ENCODE assay signal across 9 cellular contexts in the genomic region with DNA sequence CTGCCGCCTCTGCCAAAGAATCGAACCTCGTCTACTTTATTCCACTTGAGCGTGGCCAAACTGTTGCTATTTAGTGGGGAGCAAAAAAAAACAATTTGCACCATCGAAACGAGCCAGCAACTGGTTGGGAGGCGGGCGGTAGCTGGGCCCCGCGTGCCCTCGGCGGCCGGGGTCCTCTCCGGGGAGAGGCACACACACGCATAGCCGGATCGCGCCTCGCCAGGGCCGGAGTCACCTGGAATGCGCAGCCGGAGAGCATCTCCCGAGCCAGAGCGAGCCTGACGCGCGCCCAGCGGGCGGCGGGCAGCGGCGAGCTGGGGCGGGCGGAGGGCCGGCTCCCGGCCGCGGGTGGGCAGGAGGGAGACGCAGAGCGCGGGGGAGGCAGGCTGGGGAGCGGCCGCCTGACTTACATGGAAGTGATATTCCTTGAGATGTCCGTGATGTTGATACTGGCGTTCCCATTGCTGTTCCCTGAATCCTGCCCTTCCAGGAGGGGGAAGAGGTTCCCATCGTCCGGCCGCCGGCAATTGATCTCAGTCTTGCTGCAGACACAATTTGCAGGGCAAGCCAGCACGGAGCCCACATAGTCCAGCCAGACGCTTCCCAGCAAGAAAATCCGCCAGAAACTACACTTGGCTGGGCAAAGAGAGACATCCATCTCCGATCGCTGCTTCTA. TPM values are rescaled to one million over a fixed set of nuclear protein-coding genes. Genes with fewer than 3 reads are reported as not detected.
DNase-seq lines count a peak whose midpoint lies in the region; ATAC-seq lines count a peak whose summit lies in the region.
"Had no signal": no experiment of that assay in that cellular context is flagged by ENCODE, and none has a peak within 500 bp of the region (broad histone marks: within the 10 kb centered on the region; RNA-seq: fewer than 3 reads in every experiment).

No MANE protein-coding gene starts in this region.

- ATAC-seq in activated T-helper 17 cell treated with anti-CD3 and anti-CD28 coated beads, Interleukin-2, amount 50 U/mL, for 72 hours (replicated peaks), result peak; percentile 14
- no peak for ATAC-seq in HG02885 (IDR thresholded peaks at IDR 0.05; ENCODE audit: poor library complexity, unreplicated experiment)

- H3K4me3 ChIP-seq in skeletal muscle cell (ENCODE audit: low read depth, low read length), result peak overlapping the region; percentile 20
- H3K4me3 ChIP-seq: lung had no signal

- H3K36me3 Mint-ChIP-seq in activated T-helper 17 cell treated with anti-CD3 and anti-CD28 coated beads, Interleukin-2, amount 50 U/mL, for 72 hours (ENCODE audit: low read depth), result peaks cover 6% of the 10 kb centered on the region

- no peak overlapping the region for H3K27ac Mint-ChIP-seq in activated T-helper 17 cell treated with anti-CD3 and anti-CD28 coated beads, Interleukin-2, amount 50 U/mL, for 72 hours

- peaks cover 48% of the 10 kb centered on the region for H3K27me3 Mint-ChIP-seq in activated T-helper 17 cell treated with anti-CD3 and anti-CD28 coated beads, Interleukin-2, amount 50 U/mL, for 72 hours

- DNase-seq in DMS 273 (lab: John Stamatoyannopoulos, UW; ENCODE audit: unreplicated experiment) (peak; percentile 68), DMS 273 treated with DMSO at 0.1 percent for 48 hours (lab: John Stamatoyannopoulos, UW) (no peak), hepatic stellate cell (ENCODE audit: low spot score) (peak; percentile 53), skeletal muscle cell (ENCODE audit: low read depth) (no peak), MV-4-11 (lab: John Stamatoyannopoulos, UW) (no peak), Kasumi-1 (lab: John Stamatoyannopoulos, UW) (no peak)

- H3K4me1 Mint-ChIP-seq in activated T-helper 17 cell treated with anti-CD3 and anti-CD28 coated beads, Interleukin-2, amount 50 U/mL, for 72 hours, result peaks cover 4% of the 10 kb centered on the region

- H3K9me3 Mint-ChIP-seq in activated T-helper 17 cell treated with anti-CD3 and anti-CD28 coated beads, Interleukin-2, amount 50 U/mL, for 72 hours, result no peaks in the 10 kb centered on the region

- peak overlapping the region; percentile 72 for H3K4me3 Mint-ChIP-seq in activated T-helper 17 cell treated with anti-CD3 and anti-CD28 coated beads, Interleukin-2, amount 50 U/mL, for 72 hours

RNA-seq across cellular contexts. Expression of gene NTRK3, which starts 0.9 kb away (rescaled TPM):
- under 1 TPM in 1 of 2 donors, not detected in 1; 0.53 TPM for total RNA-seq in activated T-helper 17 cell treated with anti-CD3 and anti-CD28 coated beads, Interleukin-2, amount 50 U/mL, for 72 hours

Comparison
In these comparisons a context has a peak if more than half of its experiments do, and no peak if none do; other contexts are left out.
1. DNase-seq: peak in DMS 273 (single experiment) and hepatic stellate cell (single experiment); none in DMS 273 treated with DMSO at 0.1 percent for 48 hours (single experiment), skeletal muscle cell (single experiment), MV-4-11 (single experiment) and Kasumi-1 (0 of 2).